8 cellular contexts compared by ENCODE assay signal in the genomic region with DNA sequence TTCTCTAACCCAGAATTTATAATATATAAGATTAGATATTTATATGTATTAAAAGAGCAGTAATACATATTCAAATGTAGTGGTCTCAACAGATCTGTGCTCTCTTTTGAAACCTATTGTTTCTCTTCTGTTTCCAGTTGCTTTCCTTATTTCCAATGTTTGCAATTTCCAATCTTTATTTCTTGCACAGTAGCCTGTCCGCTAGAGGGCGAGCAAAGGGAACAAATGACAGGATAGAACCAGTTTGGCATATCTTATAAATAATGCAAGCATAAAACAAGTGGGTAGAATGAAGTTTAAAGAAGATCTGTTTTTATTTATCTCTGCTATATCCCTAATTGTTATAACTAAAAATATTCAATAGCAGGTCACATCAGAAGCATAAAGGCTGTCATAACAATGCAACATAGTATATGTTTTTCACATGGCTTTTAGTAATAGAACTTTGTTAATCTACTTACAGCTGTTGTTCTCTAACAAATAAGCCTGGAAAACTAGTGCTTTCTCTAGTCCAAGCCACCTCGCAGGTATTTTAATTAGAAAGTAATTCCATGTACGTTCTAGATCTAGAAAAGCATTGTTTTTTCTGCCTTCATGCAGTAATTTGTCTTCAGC. TPM values are rescaled to one million over a fixed set of nuclear protein-coding genes. Genes with fewer than 3 reads are reported as not detected.
DNase-seq lines count a peak whose midpoint lies in the region; ATAC-seq and TF ChIP-seq lines count a peak whose summit lies in the region.

No MANE protein-coding gene starts in this region.

- H3K36me3 ChIP-seq in IMR-90 (ENCODE audit: control insufficient read depth, insufficient read depth, low read length) (no peaks in the 10 kb centered on the region), PC-9 (ENCODE audit: low read depth) (no peaks in the 10 kb centered on the region), gastroesophageal sphincter (no peaks in the 10 kb centered on the region)

- in situ Hi-C loops in IMR-90 (cut with MboI; ENCODE audit: low sequenced_read_pairs), result no loop called here

- H3F3A ChIP-seq in PC-9 (ENCODE audit: insufficient read depth, low read depth), result no peaks in the 10 kb centered on the region

- H2BK15ac ChIP-seq in IMR-90 (ENCODE audit: low read depth, low read length), result no peak overlapping the region

- no peak overlapping the region for H2BK20ac ChIP-seq in IMR-90 (ENCODE audit: low read depth, low read length)

- dilution Hi-C loops in IMR-90 (cut with HindIII; ENCODE audit: low sequenced_read_pairs, unreplicated experiment), result no loop called here

- no peak overlapping the region for H4K91ac ChIP-seq in IMR-90 (ENCODE audit: insufficient read depth, low read depth, low read length)

- H3K14ac ChIP-seq in IMR-90 (replicated peaks; ENCODE audit: low read depth, low read length), result no peak overlapping the region

- H4K5ac ChIP-seq in IMR-90 (ENCODE audit: low read depth, low read length), result no peak overlapping the region

- no peak overlapping the region for H2AK5ac ChIP-seq in IMR-90 (ENCODE audit: low read depth, low read length)

- intact Hi-C loops in Calu3 (cut with micrococcal nuclease; ENCODE audit: unreplicated experiment), result loop anchor here (2.0 to 5.0 kb wide), 2 partner anchors 207 to 299 kb away; no protein-coding TSS in a partner anchor
- intact Hi-C loops in IMR-90 (cut with micrococcal nuclease), result loop anchor here (1.0 to 5.0 kb wide), 4 partner anchors 153 to 302 kb away; a partner anchor contains a TSS
- intact Hi-C loops in PC-9 (cut with micrococcal nuclease; ENCODE audit: unreplicated experiment), result loop anchor here (1.0 to 5.0 kb wide), 2 partner anchors 404 to 591 kb away; a partner anchor contains a TSS
- intact Hi-C loops in posterior cingulate gyrus (cut with DNase I), result loop anchor here (10.0 kb wide), 2 partner anchors 151 to 441 kb away; a partner anchor contains a TSS

- no peak overlapping the region for H2BK120ac ChIP-seq in IMR-90 (ENCODE audit: low read depth, low read length)

- H3K27ac Mint-ChIP-seq in Calu3 (ENCODE audit: unreplicated experiment), result no peak overlapping the region

- peaks cover 3% of the 10 kb centered on the region; the same call in 1 of the 2 replicates for H3K27me3 ChIP-seq in IMR-90 (ENCODE audit: control insufficient read depth, insufficient read depth, low read length)
- no peaks in the 10 kb centered on the region for H3K27me3 ChIP-seq in PC-9 (ENCODE audit: insufficient read depth, low read depth)
- H3K27me3 ChIP-seq in gastroesophageal sphincter, result peaks cover 7% of the 10 kb centered on the region

- H3K27ac ChIP-seq in IMR-90 (ENCODE audit: insufficient read depth, low read length) (no peak overlapping the region), PC-9 (no peak overlapping the region), gastroesophageal sphincter (no peak overlapping the region)

- no peaks in the 10 kb centered on the region for H3K79me2 ChIP-seq in PC-9 (ENCODE audit: low read depth)

- BruUV-seq in Calu3 (replicated peaks; lab: Mats Ljungman, UMichigan), result no TSS peak
- no TSS peak for BruUV-seq in IMR-90 (replicated peaks; lab: Mats Ljungman, UMichigan)
- BruUV-seq in PC-9 (replicated peaks; lab: Mats Ljungman, UMichigan), result no TSS peak

- H3K4me2 ChIP-seq in IMR-90 (ENCODE audit: low read depth, low read length), result no peak overlapping the region
- H3K4me2 ChIP-seq in PC-9, result no peak overlapping the region

- H3K36me3 Mint-ChIP-seq in Calu3 (ENCODE audit: insufficient read depth, unreplicated experiment), result no peaks in the 10 kb centered on the region

- TF ChIP-seq EP300 in gastroesophageal sphincter (IDR thresholded peaks at IDR 0.05), result no peak

- no peak overlapping the region for H2BK5ac ChIP-seq in IMR-90 (ENCODE audit: low read depth, low read length, poor library complexity, severe bottlenecking)

- no peak overlapping the region for H3K56ac ChIP-seq in IMR-90 (ENCODE audit: extremely low read depth, insufficient read depth, low read length)

- POLR2A ChIA-PET in IMR-90 (lab: Charles Lee; ENCODE audit: unreplicated experiment), result no interaction called here
- POLR2A ChIA-PET in PC-9 (lab: Charles Lee; ENCODE audit: unreplicated experiment), result no interaction called here

- H2AFZ ChIP-seq in IMR-90 (replicated peaks; ENCODE audit: low read length, poor library complexity) (no peak overlapping the region), PC-9 (no peak overlapping the region)

- H4K20me1 ChIP-seq in IMR-90 (ENCODE audit: insufficient read depth, low read length) (no peaks in the 10 kb centered on the region), PC-9 (ENCODE audit: insufficient read depth) (no peaks in the 10 kb centered on the region)

- peak; percentile 86 for TF ChIP-seq RAD21 in IMR-90 (IDR thresholded peaks at IDR 0.05; ENCODE audit: low read length)

- no peaks in the 10 kb centered on the region for H3K27me3 Mint-ChIP-seq in Calu3 (ENCODE audit: unreplicated experiment)

- H3K9me2 ChIP-seq in PC-9 (ENCODE audit: insufficient read depth), result no peaks in the 10 kb centered on the region

- DNase-seq in Calu3, result peak; percentile 73
- DNase-seq in IMR-90, result peak; percentile 71
- peak in 1 of 2 experiments; percentile 57 for DNase-seq in PC-9
- DNase-seq in activated effector memory CD4-positive, alpha-beta T cell treated with anti-CD3 and anti-CD28 coated beads, Interleukin-2, amount 50 U/mL, for 16 hours, result peak; percentile 79
- peak in 6 of 10 donors; percentile 53 to 88 (median 66) for DNase-seq in posterior cingulate gyrus
- no peak for DNase-seq in HuH-7.5 (ENCODE audit: low spot score)

- no peaks in the 10 kb centered on the region for H3K9me3 Mint-ChIP-seq in Calu3 (ENCODE audit: low read depth, unreplicated experiment)

- H4K8ac ChIP-seq in IMR-90 (ENCODE audit: low read depth in 2 of 2, low read length in 2 of 2), result no peak overlapping the region

- no peak for TF ChIP-seq POLR2A in IMR-90 (IDR thresholded peaks at IDR 0.05; ENCODE audit: low read depth, low read length)
- TF ChIP-seq POLR2A in gastroesophageal sphincter (IDR thresholded peaks at IDR 0.05), result no peak

- no peak overlapping the region for H3K18ac ChIP-seq in IMR-90 (ENCODE audit: low read depth, low read length)

- no peak overlapping the region for H3K4me3 ChIP-seq in IMR-90 (ENCODE audit: insufficient read depth, low read depth, low read length)
- no peak overlapping the region for H3K4me3 ChIP-seq in PC-9
- H3K4me3 ChIP-seq in gastroesophageal sphincter, result no peak overlapping the region

- peak; percentile 86 for ATAC-seq in IMR-90 (ENCODE audit: low read depth)
- ATAC-seq in gastroesophageal sphincter, result no peak
- ATAC-seq in HG02970 (IDR thresholded peaks at IDR 0.05; ENCODE audit: low FRiP score, unreplicated experiment), result no peak

- no peak overlapping the region for H3K9ac ChIP-seq in IMR-90 (ENCODE audit: low read depth, low read length)

- H3K9me3 ChIP-seq in IMR-90 (ENCODE audit: control insufficient read depth, insufficient read depth, low read length) (no peaks in the 10 kb centered on the region), PC-9 (ENCODE audit: insufficient read depth, low read depth) (no peaks in the 10 kb centered on the region), gastroesophageal sphincter (no peaks in the 10 kb centered on the region)

- H3K4me3 Mint-ChIP-seq in Calu3 (ENCODE audit: low read depth, unreplicated experiment), result no peak overlapping the region

- CTCF ChIA-PET in Calu3 (lab: Charles Lee) (interaction anchor here (0.6 to 2.0 kb wide), 4 partner anchors 15 to 758 kb away, joined by 3 to 4 read pairs (median 4); a partner anchor contains a TSS), IMR-90 (lab: Yijun Ruan, JAX) (interaction anchor here (0.6 to 0.8 kb wide), 5 partner anchors 10 to 368 kb away, joined by 3 to 4 read pairs (median 3); a partner anchor contains a TSS), PC-9 (lab: Charles Lee) (no interaction called here)

- H2AK9ac ChIP-seq in IMR-90 (replicated peaks; ENCODE audit: low read depth, low read length, poor library complexity), result no peak overlapping the region

- no peaks in the 10 kb centered on the region for H3K79me1 ChIP-seq in IMR-90 (ENCODE audit: low read depth in 1 of 2, low read length in 2 of 2)

- H3K4ac ChIP-seq in IMR-90 (ENCODE audit: low read depth, low read length), result no peak overlapping the region

- H3K9me1 ChIP-seq in IMR-90 (ENCODE audit: insufficient read depth, low read length), result no peaks in the 10 kb centered on the region

- TF ChIP-seq CTCF in Calu3 (IDR thresholded peaks at IDR 0.05; ENCODE audit: unreplicated experiment) (peak; percentile 53), IMR-90 (conservative IDR thresholded peaks at IDR 0.05; ENCODE audit: low read depth, low read length) (peak; percentile 88), PC-9 (conservative IDR thresholded peaks at IDR 0.05) (peak; percentile 79), gastroesophageal sphincter (IDR thresholded peaks at IDR 0.05) (peak; percentile 75 to 82 (median 78))

- H3K23ac ChIP-seq in IMR-90 (ENCODE audit: low read depth, low read length), result no peak overlapping the region

- H3K4me1 Mint-ChIP-seq in Calu3 (ENCODE audit: low read depth, unreplicated experiment), result no peaks in the 10 kb centered on the region

- H3K4me1 ChIP-seq in IMR-90 (ENCODE audit: control insufficient read depth, insufficient read depth, low read length), result no peaks in the 10 kb centered on the region
- peaks cover 10% of the 10 kb centered on the region; the same call in 1 of the 2 replicates for H3K4me1 ChIP-seq in PC-9 (replicated peaks; ENCODE audit: insufficient read depth)
- no peaks in the 10 kb centered on the region for H3K4me1 ChIP-seq in gastroesophageal sphincter

- WGBS in IMR-90 (ENCODE audit: extremely low coverage in 2 of 2, insufficient read length in 1 of 2), 2 experiments, result no CpG with 5 or more reads among the region's 4 CpGs
- whole genome bisulfite sequencing in gastroesophageal sphincter (ENCODE audit: low coverage in 1 of 2), 2 donors, result 3% methylated on average over 4 of the region's 4 CpGs

TF ChIP-seq in IMR-90, 13 proteins besides CTCF, POLR2A, EP300 and RAD21:
- TF ChIP-seq SMC3 (IDR thresholded peaks at IDR 0.05; ENCODE audit: low read depth, low read length) (peak; percentile 70), RCOR1 (IDR thresholded peaks at IDR 0.05; ENCODE audit: insufficient replicate concordance, low read length) (no peak)

RNA-seq across cellular contexts. Expression of a gene that starts 15.1 kb away (rescaled TPM):
- total RNA-seq in Calu3 (2022) (24.3 and 24.9 TPM in 2 replicates), IMR-90 (2012; rRNA removed) (21.5 and 21.9 TPM in 2 replicates), PC-9 (2021) (22.8 and 28.3 TPM in 2 replicates), gastroesophageal sphincter (10 to 100 TPM; 25.8 to 56.2 (median 45.9) TPM)
- polyA plus RNA-seq in IMR-90 (2012; rRNA removed), result 8.1 and 11.0 TPM in 2 replicates
- polyA plus RNA-seq in IMR-90 (2012; cell fraction: cytosol; rRNA removed), result 2.4 and 4.0 TPM in 2 replicates
- polyA plus RNA-seq in IMR-90 (2012; cell fraction: nucleus; rRNA removed; ENCODE audit: low replicate concordance), result 1.0 and 7.4 TPM in 2 replicates
